8 cellular contexts compared by ENCODE assay signal in the genomic region with DNA sequence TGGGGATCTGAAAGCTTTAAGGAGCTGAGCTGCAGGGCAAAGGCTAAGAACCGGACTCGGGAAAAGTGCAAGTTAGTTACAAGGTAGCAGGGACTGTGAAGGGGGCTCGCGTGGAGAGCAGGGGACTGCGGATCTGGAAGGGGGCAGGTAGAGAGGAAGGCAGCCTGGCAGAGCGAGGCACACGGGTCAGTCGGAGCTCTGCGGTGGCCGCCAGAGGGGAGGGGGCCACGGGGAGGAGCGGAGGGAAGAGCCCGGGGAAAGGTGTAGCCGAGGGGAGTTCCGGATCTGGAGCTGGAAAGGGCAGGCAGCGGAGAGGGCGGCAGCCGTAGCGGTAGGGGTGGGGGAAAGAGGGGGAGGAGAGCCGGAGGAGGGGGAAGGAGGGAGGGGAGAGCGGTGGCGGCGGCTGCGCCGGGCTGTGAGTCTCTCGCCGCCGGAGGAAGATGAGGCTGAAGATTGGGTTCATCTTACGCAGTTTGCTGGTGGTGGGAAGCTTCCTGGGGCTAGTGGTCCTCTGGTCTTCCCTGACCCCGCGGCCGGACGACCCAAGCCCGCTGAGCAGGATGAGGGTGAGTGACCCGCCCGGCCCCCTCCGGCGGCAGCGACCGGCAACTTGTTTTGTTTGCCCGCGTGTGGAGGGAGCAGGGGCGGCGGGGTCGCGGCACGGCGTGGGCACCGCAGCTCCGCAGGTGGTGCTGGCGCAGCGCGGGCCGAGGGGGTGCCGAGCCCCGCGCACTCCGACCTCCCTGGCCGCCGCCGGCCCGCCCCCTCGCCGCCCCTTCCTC.
DNase-seq lines count a peak whose midpoint lies in the region; ATAC-seq and TF ChIP-seq lines count a peak whose summit lies in the region.

A gene with protein sequence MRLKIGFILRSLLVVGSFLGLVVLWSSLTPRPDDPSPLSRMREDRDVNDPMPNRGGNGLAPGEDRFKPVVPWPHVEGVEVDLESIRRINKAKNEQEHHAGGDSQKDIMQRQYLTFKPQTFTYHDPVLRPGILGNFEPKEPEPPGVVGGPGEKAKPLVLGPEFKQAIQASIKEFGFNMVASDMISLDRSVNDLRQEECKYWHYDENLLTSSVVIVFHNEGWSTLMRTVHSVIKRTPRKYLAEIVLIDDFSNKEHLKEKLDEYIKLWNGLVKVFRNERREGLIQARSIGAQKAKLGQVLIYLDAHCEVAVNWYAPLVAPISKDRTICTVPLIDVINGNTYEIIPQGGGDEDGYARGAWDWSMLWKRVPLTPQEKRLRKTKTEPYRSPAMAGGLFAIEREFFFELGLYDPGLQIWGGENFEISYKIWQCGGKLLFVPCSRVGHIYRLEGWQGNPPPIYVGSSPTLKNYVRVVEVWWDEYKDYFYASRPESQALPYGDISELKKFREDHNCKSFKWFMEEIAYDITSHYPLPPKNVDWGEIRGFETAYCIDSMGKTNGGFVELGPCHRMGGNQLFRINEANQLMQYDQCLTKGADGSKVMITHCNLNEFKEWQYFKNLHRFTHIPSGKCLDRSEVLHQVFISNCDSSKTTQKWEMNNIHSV (plus strand): TSS at position 416 of the 782 bp plus-strand sequence. CDS start 25 bp downstream, at position 441.

- no peak for DNase-seq in AG04449 (ENCODE audit: low read depth, low spot score)
- DNase-seq in NCI-H2227 (lab: John Stamatoyannopoulos, UW; ENCODE audit: unreplicated experiment): peak; percentile 75
- DNase-seq in cerebellar cortex (ENCODE audit: low spot score): peak; percentile 80
- peak; percentile 78 for DNase-seq in kidney glomerular epithelial cell (lab: John Stamatoyannopoulos, UW)
- DNase-seq in stimulated activated CD4-positive, alpha-beta T cell treated with anti-CD3 and anti-CD28 coated beads, Interleukin-1b, Interleukin-23, amount 100 ng/mL, for 24 hours (ENCODE audit: low read depth in 4 of 4, low spot score in 1 of 4): peak; percentile 15 to 44 (median 36)

- POLR2A ChIA-PET in AG04449 (lab: Yijun Ruan, JAX): interaction anchor here (1.0 kb wide), 1 partner anchor 84 kb away, joined by 4 read pairs; no protein-coding TSS in a partner anchor

- H3K4me3 ChIP-seq in AG04449 (ENCODE audit: low read depth, low read length): peak within 1 kb of the TSS; percentile 79

- no peak for TF ChIP-seq CTCF in AG04449 (IDR thresholded peaks at IDR 0.05; ENCODE audit: insufficient read depth, low read length, missing control alignments)

- CTCF ChIA-PET in AG04449 (lab: Yijun Ruan, JAX): interaction anchor here (1.0 to 1.3 kb wide), 3 partner anchors 8 to 155 kb away, joined by 3 to 5 read pairs (median 5); no protein-coding TSS in a partner anchor

- peak; percentile 18 for ATAC-seq in GM18873 (IDR thresholded peaks at IDR 0.05; ENCODE audit: low FRiP score, unreplicated experiment)
- ATAC-seq in HG03108 (IDR thresholded peaks at IDR 0.05; ENCODE audit: unreplicated experiment): peak; percentile 23
- ATAC-seq in activated CD4-positive, CD25-positive, alpha-beta regulatory T cell treated with anti-CD3 and anti-CD28 coated beads, Interleukin-2, amount 50 U/mL, for 24 hours: peak; percentile 48 to 55
